9 cellular contexts compared by ENCODE assay signal in the genomic region with DNA sequence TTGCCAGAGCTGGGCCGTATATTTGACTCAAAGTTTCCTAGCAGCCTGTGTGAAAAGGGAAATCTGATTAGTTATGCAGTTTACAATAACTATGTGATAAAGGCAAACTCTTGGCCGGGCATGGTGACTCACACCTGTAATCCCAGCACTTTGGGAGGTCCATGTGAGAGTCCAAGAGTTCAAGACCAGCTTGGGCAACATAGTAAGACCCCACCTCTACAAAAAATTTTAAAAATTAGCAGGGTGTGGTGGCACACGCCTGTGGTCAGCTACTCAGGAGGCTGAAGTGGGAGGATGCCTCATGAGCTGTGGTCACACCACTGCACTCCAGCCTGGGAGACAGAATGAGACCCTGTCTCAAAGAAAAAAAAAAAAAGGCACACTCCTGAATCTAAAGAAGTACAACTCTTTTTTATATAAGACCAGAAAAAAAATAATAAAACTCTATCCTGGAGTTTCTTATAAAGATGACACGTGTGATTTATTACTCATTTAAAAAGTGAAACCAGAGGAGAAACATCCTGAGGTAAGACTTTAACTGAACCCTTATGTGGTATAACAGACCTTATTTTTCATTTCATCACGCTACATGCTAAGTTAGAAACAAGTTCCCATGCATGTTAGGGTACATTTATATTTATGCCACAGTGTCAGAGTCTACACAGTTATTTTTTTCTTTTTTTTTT. TPM values are rescaled to one million over a fixed set of nuclear protein-coding genes. Genes with fewer than 3 reads are reported as not detected.
A peak's percentile ranks its signal among the peaks of the same experiment; 100 is the strongest.
DNase-seq lines count a peak whose midpoint lies in the region; ATAC-seq, FAIRE-seq and TF ChIP-seq lines count a peak whose summit lies in the region.
"Had no signal": no experiment of that assay in that cellular context is flagged by ENCODE, and none has a peak within 500 bp of the region (broad histone marks: within the 10 kb centered on the region; RNA-seq: fewer than 3 reads in every experiment).

No MANE protein-coding gene starts in this region.

- intact Hi-C loops in activated T-helper 1 cell treated with anti-CD3 and anti-CD28 coated beads, Interleukin-12 subunit alpha, Interleukin-12 subunit beta, Interleukin-2, Interleukin-4 antibody, amounts not matched to agents 30 ng/mL and 10 ng/mL and 1 ng/mL, durations not matched to agents 14 hours and 24 hours and 36 hours (cut with micrococcal nuclease): loop anchor here (1.0 to 2.0 kb wide), 5 partner anchors 8 to 76 kb away; partner anchors contain the start of gene TMSB10
- intact Hi-C loops in breast epithelium (cut with DNase I; ENCODE audit: low total_unique reads): no loop called here

- DNase-seq in HT1080 (ENCODE audit: low read depth) (peak; percentile 67), T1000 (lab: John Stamatoyannopoulos, UW) (no peak), NCI-H2081 treated with DMSO at 0.1 percent for 48 hours (lab: John Stamatoyannopoulos, UW) (no peak), breast epithelium (ENCODE audit: low spot score in 2 of 2) (no peak)
- peak; percentile 36 for DNase-seq in activated T-helper 1 cell treated with anti-CD3 and anti-CD28 coated beads, Interleukin-12 subunit alpha, Interleukin-12 subunit beta, Interleukin-2, Interleukin-4 antibody, amounts not matched to agents 30 ng/mL and 10 ng/mL and 1 ng/mL, durations not matched to agents 14 hours and 24 hours and 36 hours (ENCODE audit: low spot score)
- peak; percentile 68 for DNase-seq in stimulated activated CD8-positive, alpha-beta memory T cell treated with anti-CD3 and anti-CD28 coated beads, Interleukin-4, amount 100 ng/mL, for 48 hours

- peak; percentile 48 for FAIRE-seq in A204.1 (lab: Jason Lieb, UNC)

- no peaks in the 10 kb centered on the region for H3K4me1 ChIP-seq in breast epithelium

- H3K4me3 Mint-ChIP-seq in activated T-helper 1 cell treated with anti-CD3 and anti-CD28 coated beads, Interleukin-12 subunit alpha, Interleukin-12 subunit beta, Interleukin-2, Interleukin-4 antibody, amounts not matched to agents 30 ng/mL and 10 ng/mL and 1 ng/mL, durations not matched to agents 14 hours and 24 hours and 36 hours: peak overlapping the region; percentile 26

- peaks cover 17% of the 10 kb centered on the region for H3K36me3 Mint-ChIP-seq in activated T-helper 1 cell treated with anti-CD3 and anti-CD28 coated beads, Interleukin-12 subunit alpha, Interleukin-12 subunit beta, Interleukin-2, Interleukin-4 antibody, amounts not matched to agents 30 ng/mL and 10 ng/mL and 1 ng/mL, durations not matched to agents 14 hours and 24 hours and 36 hours (ENCODE audit: low read depth)

- TF ChIP-seq CTCF in breast epithelium (IDR thresholded peaks at IDR 0.05): no peak

- no peak for TF ChIP-seq POLR2A in breast epithelium (IDR thresholded peaks at IDR 0.05)

- H3K27me3 Mint-ChIP-seq in activated T-helper 1 cell treated with anti-CD3 and anti-CD28 coated beads, Interleukin-12 subunit alpha, Interleukin-12 subunit beta, Interleukin-2, Interleukin-4 antibody, amounts not matched to agents 30 ng/mL and 10 ng/mL and 1 ng/mL, durations not matched to agents 14 hours and 24 hours and 36 hours (ENCODE audit: insufficient read depth): no peaks in the 10 kb centered on the region

- ATAC-seq in GM21367 (IDR thresholded peaks at IDR 0.05; ENCODE audit: unreplicated experiment): peak; percentile 30

- no peak overlapping the region for H3K27ac ChIP-seq in breast epithelium

- no peaks in the 10 kb centered on the region for H3K27me3 ChIP-seq in breast epithelium

- no peaks in the 10 kb centered on the region for H3K9me3 Mint-ChIP-seq in activated T-helper 1 cell treated with anti-CD3 and anti-CD28 coated beads, Interleukin-12 subunit alpha, Interleukin-12 subunit beta, Interleukin-2, Interleukin-4 antibody, amounts not matched to agents 30 ng/mL and 10 ng/mL and 1 ng/mL, durations not matched to agents 14 hours and 24 hours and 36 hours

- no peak overlapping the region for H3K4me3 ChIP-seq in breast epithelium

- H3K36me3 ChIP-seq in breast epithelium: no peaks in the 10 kb centered on the region

- H3K27ac Mint-ChIP-seq in activated T-helper 1 cell treated with anti-CD3 and anti-CD28 coated beads, Interleukin-12 subunit alpha, Interleukin-12 subunit beta, Interleukin-2, Interleukin-4 antibody, amounts not matched to agents 30 ng/mL and 10 ng/mL and 1 ng/mL, durations not matched to agents 14 hours and 24 hours and 36 hours: peak overlapping the region; percentile 96

- H3K4me1 Mint-ChIP-seq in activated T-helper 1 cell treated with anti-CD3 and anti-CD28 coated beads, Interleukin-12 subunit alpha, Interleukin-12 subunit beta, Interleukin-2, Interleukin-4 antibody, amounts not matched to agents 30 ng/mL and 10 ng/mL and 1 ng/mL, durations not matched to agents 14 hours and 24 hours and 36 hours (ENCODE audit: low read depth): peaks cover 48% of the 10 kb centered on the region

- H3K9me3 ChIP-seq in breast epithelium: no peaks in the 10 kb centered on the region
- H3K9me3 ChIP-seq: Caco-2 had no signal

RNA-seq across cellular contexts. Expression of gene KCMF1, which starts 32.6 kb away (rescaled TPM):
- 60.8 and 70.6 TPM in 2 replicates for total RNA-seq in HT1080 (2014; rRNA removed; shearing (Covaris generic))
- 72.8 and 102 TPM in 2 replicates for polyA plus RNA-seq in HT1080 (2015; cell fraction: cytosol; rRNA removed)
- polyA plus RNA-seq in HT1080 (2015; cell fraction: nucleus; rRNA removed): 42.7 and 45.6 TPM in 2 replicates
- 98.1 and 108 TPM in 2 replicates for total RNA-seq in activated T-helper 1 cell treated with anti-CD3 and anti-CD28 coated beads, Interleukin-12 subunit alpha, Interleukin-12 subunit beta, Interleukin-2, Interleukin-4 antibody, amounts not matched to agents 30 ng/mL and 10 ng/mL and 1 ng/mL, durations not matched to agents 14 hours and 24 hours and 36 hours
- 10 to 100 TPM; 35.7 to 68.6 (median 49.3) TPM for total RNA-seq in breast epithelium

RNA-seq across cellular contexts. Expression of gene TMSB10, which starts 32.9 kb away (rescaled TPM):
- 2,966 and 4,695 TPM in 2 replicates for total RNA-seq in HT1080 (2014; rRNA removed; shearing (Covaris generic))
- polyA plus RNA-seq in HT1080 (2015; cell fraction: cytosol; rRNA removed): 5,377 and 5,409 TPM in 2 replicates
- 1,307 and 1,395 TPM in 2 replicates for polyA plus RNA-seq in HT1080 (2015; cell fraction: nucleus; rRNA removed)
- 2,415 and 2,510 TPM in 2 replicates for total RNA-seq in activated T-helper 1 cell treated with anti-CD3 and anti-CD28 coated beads, Interleukin-12 subunit alpha, Interleukin-12 subunit beta, Interleukin-2, Interleukin-4 antibody, amounts not matched to agents 30 ng/mL and 10 ng/mL and 1 ng/mL, durations not matched to agents 14 hours and 24 hours and 36 hours
- total RNA-seq in breast epithelium: 1,000 to 10,000 TPM; 1,918 to 5,529 (median 3,700) TPM

RNA-seq across cellular contexts. Expression of gene TRABD2A, which starts 57.5 kb away (rescaled TPM):
- total RNA-seq in HT1080 (2014; rRNA removed; shearing (Covaris generic)): 22.7 and 30.4 TPM in 2 replicates
- 10.5 and 14.0 TPM in 2 replicates for polyA plus RNA-seq in HT1080 (2015; cell fraction: cytosol; rRNA removed)
- 6.6 and 7.3 TPM in 2 replicates for polyA plus RNA-seq in HT1080 (2015; cell fraction: nucleus; rRNA removed)
- total RNA-seq in activated T-helper 1 cell treated with anti-CD3 and anti-CD28 coated beads, Interleukin-12 subunit alpha, Interleukin-12 subunit beta, Interleukin-2, Interleukin-4 antibody, amounts not matched to agents 30 ng/mL and 10 ng/mL and 1 ng/mL, durations not matched to agents 14 hours and 24 hours and 36 hours: 62.1 and 62.2 TPM in 2 replicates
- total RNA-seq in breast epithelium: 1 to 10 TPM; 2.2 to 7.4 (median 5.6) TPM

Comparison
In these comparisons a context has a peak if more than half of its experiments do, and no peak if none do; other contexts are left out.
1. DNase-seq: peak in HT1080 (single experiment), activated T-helper 1 cell treated with anti-CD3 and anti-CD28 coated beads, Interleukin-12 subunit alpha, Interleukin-12 subunit beta, Interleukin-2, Interleukin-4 antibody, amounts not matched to agents 30 ng/mL and 10 ng/mL and 1 ng/mL, durations not matched to agents 14 hours and 24 hours and 36 hours (single experiment) and stimulated activated CD8-positive, alpha-beta memory T cell treated with anti-CD3 and anti-CD28 coated beads, Interleukin-4, amount 100 ng/mL, for 48 hours (single experiment); none in T1000 (single experiment), NCI-H2081 treated with DMSO at 0.1 percent for 48 hours (single experiment) and breast epithelium (0 of 2).